ENCODE assay signal across 8 cellular contexts in the genomic region with DNA sequence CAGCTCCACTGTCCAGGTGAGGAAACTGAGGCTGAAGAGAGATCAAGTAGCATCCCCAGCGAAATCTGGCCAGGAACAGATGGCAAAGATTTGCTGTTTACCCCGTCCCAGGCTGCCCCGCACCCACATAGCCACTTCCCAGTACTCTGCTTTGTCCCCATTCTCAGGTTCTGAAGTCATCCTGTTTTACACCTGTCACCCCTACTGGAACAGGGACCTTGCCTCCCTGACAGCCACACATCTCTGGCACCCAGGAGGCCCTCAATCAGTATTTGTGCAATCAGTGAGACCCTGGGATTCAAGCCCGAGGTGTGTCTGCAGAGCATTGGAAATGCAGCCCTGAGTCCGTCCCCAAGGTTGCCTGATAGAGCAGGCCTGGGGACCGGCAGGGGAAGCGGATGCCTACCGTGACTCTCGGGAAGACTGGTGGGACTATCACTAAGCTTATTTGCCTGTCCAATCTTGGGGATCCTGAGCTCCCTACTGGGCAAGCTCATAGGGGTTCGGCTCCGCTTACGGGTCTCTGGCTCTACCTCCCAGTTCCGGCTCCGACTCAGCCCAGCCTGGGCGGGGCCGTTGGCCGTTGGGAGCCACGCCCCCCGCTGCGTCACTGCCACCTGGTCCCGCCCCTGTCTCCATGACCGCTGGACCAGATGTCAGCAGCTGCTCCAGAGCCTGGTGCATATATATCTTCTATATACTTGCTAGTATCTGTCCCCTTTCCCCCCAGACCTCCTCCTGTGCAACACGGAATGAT. TPM values are rescaled to one million over a fixed set of nuclear protein-coding genes. Genes with fewer than 3 reads are reported as not detected.
DNase-seq lines count a peak whose midpoint lies in the region; ATAC-seq and TF ChIP-seq lines count a peak whose summit lies in the region.

No MANE protein-coding gene starts in this region.

- H3K4me1 ChIP-seq in parathyroid adenoma (peaks cover 10% of the 10 kb centered on the region), transverse colon (peaks cover 15 to 28% (median 23%) of the 10 kb centered on the region in 4 donors)

- in situ Hi-C loops in transverse colon (cut with MboI; ENCODE audit: low pct_ligation_motif_present in 1 of 4, low pct_unique_long_range_greater_than_20kb in 1 of 4, low sequenced_read_pairs in 3 of 4), result no loop called here

- H3K4me3 ChIP-seq in parathyroid adenoma (ENCODE audit: low read depth, low read length) (peak overlapping the region; percentile 52), transverse colon (peak overlapping the region; percentile 10 to 52 (median 38))

- H2AFZ ChIP-seq in parathyroid adenoma, result peak overlapping the region; percentile 98

- TF ChIP-seq CTCF in C4-2B (conservative IDR thresholded peaks at IDR 0.05), result no peak
- no peak for TF ChIP-seq CTCF in parathyroid adenoma (IDR thresholded peaks at IDR 0.05)
- TF ChIP-seq CTCF in transverse colon (IDR thresholded peaks at IDR 0.05), result no peak

- H3K79me2 ChIP-seq in parathyroid adenoma, result no peaks in the 10 kb centered on the region

- H3K27me3 ChIP-seq in parathyroid adenoma (ENCODE audit: control insufficient read depth, insufficient read depth, low read length), result no peaks in the 10 kb centered on the region
- no peaks in the 10 kb centered on the region for H3K27me3 ChIP-seq in transverse colon

- DNase-seq in HUDEP-2 (lab: John Stamatoyannopoulos, UW; ENCODE audit: unreplicated experiment in 76 of 76) (peak in 62 of 76 experiments; percentile 2 to 79 (median 58)), SW480 (ENCODE audit: low spot score) (peak; percentile 57), cardiac septum (ENCODE audit: low spot score) (peak; percentile 97), transverse colon (peak; percentile 95)
- peak; percentile 61 for DNase-seq in activated naive CD8-positive, alpha-beta T cell treated with anti-CD3 and anti-CD28 coated beads, Interleukin-2, amount 50 U/mL, for 16 hours (ENCODE audit: low read depth, low spot score)

- intact Hi-C loops in cardiac septum (cut with DNase I), result loop anchor here (5.0 kb wide), 1 partner anchor 109 kb away; a partner anchor contains a TSS
- intact Hi-C loops in transverse colon (cut with DNase I; ENCODE audit: low total_unique reads), result no loop called here

- H3K36me3 ChIP-seq in parathyroid adenoma (ENCODE audit: control insufficient read depth, insufficient read depth, low read length) (no peaks in the 10 kb centered on the region), transverse colon (no peaks in the 10 kb centered on the region)

- peak; percentile 72 for TF ChIP-seq POLR2A in transverse colon (IDR thresholded peaks at IDR 0.05)

- H3K4me2 ChIP-seq in parathyroid adenoma (ENCODE audit: low read length), result peak overlapping the region; percentile 79

- peak; percentile 71 for ATAC-seq in GM19452 (IDR thresholded peaks at IDR 0.05; ENCODE audit: unreplicated experiment)

- no peak for TF ChIP-seq EP300 in transverse colon (IDR thresholded peaks at IDR 0.05; ENCODE audit: low read depth)

- peak overlapping the region; percentile 41; the same call in 1 of the 2 replicates for H3K27ac ChIP-seq in C4-2B
- H3K27ac ChIP-seq in parathyroid adenoma, result no peak overlapping the region
- peak overlapping the region; percentile 56 to 82 (median 72) for H3K27ac ChIP-seq in transverse colon

- H3K9me3 ChIP-seq in parathyroid adenoma (ENCODE audit: control insufficient read depth, low read length) (no peaks in the 10 kb centered on the region), transverse colon (no peaks in the 10 kb centered on the region)

- 5% methylated on average over 19 of the region's 23 CpGs; no CpG with 5 or more reads in 1 of the 2 donors for WGBS in transverse colon (ENCODE audit: low coverage in 1 of 2), 2 donors

- no peak overlapping the region for H3K9ac ChIP-seq in parathyroid adenoma

RNA-seq across cellular contexts. Expression of a gene that starts 17.5 kb away (rescaled TPM):
- total RNA-seq in cardiac septum (0.48 TPM), transverse colon (10 to 100 TPM in 1 of 4 donors, 1 to 10 TPM in 2, under 1 TPM in 1; 0.80 to 43.0 (median 4.9) TPM)

RNA-seq across cellular contexts. Expression of a gene that starts 22.1 kb away (rescaled TPM):
- total RNA-seq in cardiac septum (59.6 TPM), transverse colon (10 to 100 TPM in 3 of 4 donors, 1 to 10 TPM in 1; 9.7 to 39.2 (median 23.5) TPM)

RNA-seq across cellular contexts. Expression of a gene that starts 56.6 kb away (rescaled TPM):
- total RNA-seq in cardiac septum, result 1.6 TPM
- total RNA-seq in transverse colon, result 1 to 10 TPM in 3 of 4 donors, under 1 TPM in 1; 0.20 to 3.0 (median 1.6) TPM
